In genomic region chr11:75350743-75351540, GRCh38 we compare ENCODE assay signal across 1 cellular context.
TF ChIP-seq lines count a peak whose summit lies in the region.

No MANE protein-coding gene starts in this region.

TF ChIP-seq in HepG2, 621 proteins besides CTCF, POLR2A, EP300 and RAD21 (continued from another document and continues in another):
- TF ChIP-seq HINFP (CRISPR knock-in tag; IDR thresholded peaks at IDR 0.05; ENCODE audit: low read depth) (no peak), SMAD1 (CRISPR knock-in tag; IDR thresholded peaks at IDR 0.05; ENCODE audit: borderline replicate concordance, low read depth) (no peak; the same call in 1 of the 2 replicates), ATF6 (CRISPR knock-in tag; conservative IDR thresholded peaks at IDR 0.05) (0 out of 2 replicates have a peak, but pooled peaks have one; percentile 9), SMARCC2 (IDR thresholded peaks at IDR 0.05) (no peak), ZFYVE20 (CRISPR knock-in tag; IDR thresholded peaks at IDR 0.05; ENCODE audit: borderline replicate concordance, low read depth) (no peak), BCL6 (CRISPR knock-in tag; IDR thresholded peaks at IDR 0.05) (no peak), SATB2 (CRISPR knock-in tag; IDR thresholded peaks at IDR 0.05) (no peak), SMAD9 (CRISPR knock-in tag; IDR thresholded peaks at IDR 0.05) (no peak), MTA3 (CRISPR knock-in tag; IDR thresholded peaks at IDR 0.05) (no peak), SUZ12 (IDR thresholded peaks at IDR 0.05; ENCODE audit: low read depth, low read length) (no peak), MTERF4 (CRISPR knock-in tag; IDR thresholded peaks at IDR 0.05) (no peak), HMGXB4 (CRISPR knock-in tag; IDR thresholded peaks at IDR 0.05; ENCODE audit: borderline replicate concordance in 1 of 2, low read depth in 1 of 2) (peak; percentile 29 to 76; a peak in 3 of 4 replicates), ATF3 (CRISPR knock-in tag; IDR thresholded peaks at IDR 0.05) (no peak), SNRNP70 (IDR thresholded peaks at IDR 0.05; ENCODE audit: low read depth, low read length) (no peak), ZBTB7B (CRISPR knock-in tag; IDR thresholded peaks at IDR 0.05) (no peak), MAZ (IDR thresholded peaks at IDR 0.05; ENCODE audit: borderline replicate concordance, low read depth, low read length) (no peak; the same call in 1 of the 2 replicates), MAZ (CRISPR knock-in tag; IDR thresholded peaks at IDR 0.05; ENCODE audit: low read depth) (no peak), PAWR (CRISPR knock-in tag; IDR thresholded peaks at IDR 0.05; ENCODE audit: borderline replicate concordance) (no peak), SAFB2 (CRISPR knock-in tag; IDR thresholded peaks at IDR 0.05; ENCODE audit: borderline replicate concordance, low read depth) (no peak), ZNF24 (IDR thresholded peaks at IDR 0.05) (no peak), PPARG (CRISPR knock-in tag; conservative IDR thresholded peaks at IDR 0.05) (no peak), ZNF468 (CRISPR knock-in tag; IDR thresholded peaks at IDR 0.05) (no peak), HNRNPL (IDR thresholded peaks at IDR 0.05; ENCODE audit: low read depth, low read length) (peak; percentile 98), ZSCAN25 (CRISPR knock-in tag; IDR thresholded peaks at IDR 0.05) (no peak), PAF1 (CRISPR knock-in tag; IDR thresholded peaks at IDR 0.05) (no peak), STAT6 (CRISPR knock-in tag; IDR thresholded peaks at IDR 0.05; ENCODE audit: borderline replicate concordance) (no peak), ZBTB39 (CRISPR knock-in tag; IDR thresholded peaks at IDR 0.05) (0 out of 2 replicates have a peak, but pooled peaks have one; percentile 61), STAG1 (CRISPR knock-in tag; IDR thresholded peaks at IDR 0.05) (peak; percentile 12; the same call in 1 of the 2 replicates), ZNF720 (CRISPR knock-in tag; IDR thresholded peaks at IDR 0.05) (no peak), FOXP1 (IDR thresholded peaks at IDR 0.05) (no peak), FOXP1 (CRISPR knock-in tag; IDR thresholded peaks at IDR 0.05) (no peak), ZNF83 (CRISPR knock-in tag; IDR thresholded peaks at IDR 0.05; ENCODE audit: borderline replicate concordance) (no peak), RARG (CRISPR knock-in tag; IDR thresholded peaks at IDR 0.05; ENCODE audit: low read depth) (0 out of 2 replicates have a peak, but pooled peaks have one; percentile 19), ZNF614 (CRISPR knock-in tag; IDR thresholded peaks at IDR 0.05; ENCODE audit: borderline replicate concordance) (no peak), POLR2AphosphoS2 (IDR thresholded peaks at IDR 0.05; ENCODE audit: low read depth, low read length) (no peak), IKZF1 (IDR thresholded peaks at IDR 0.05) (no peak), SNAI1 (CRISPR knock-in tag; IDR thresholded peaks at IDR 0.05; ENCODE audit: borderline replicate concordance) (no peak), KAT7 (CRISPR knock-in tag; IDR thresholded peaks at IDR 0.05; ENCODE audit: borderline replicate concordance) (peak; percentile 60; the same call in 1 of the 2 replicates), KLF9 (CRISPR knock-in tag; IDR thresholded peaks at IDR 0.05; ENCODE audit: low read depth) (no peak), PLSCR1 (CRISPR knock-in tag; IDR thresholded peaks at IDR 0.05; ENCODE audit: borderline replicate concordance) (no peak), TARDBP (CRISPR knock-in tag; IDR thresholded peaks at IDR 0.05) (no peak), GFI1 (CRISPR knock-in tag; IDR thresholded peaks at IDR 0.05; ENCODE audit: borderline replicate concordance) (0 out of 2 replicates have a peak, but pooled peaks have one; percentile 36), MYPOP (CRISPR knock-in tag; IDR thresholded peaks at IDR 0.05) (peak; percentile 46), PLRG1 (conservative IDR thresholded peaks at IDR 0.05) (no peak), HNF4A (CRISPR knock-in tag; IDR thresholded peaks at IDR 0.05) (no peak), GPBP1L1 (CRISPR knock-in tag; IDR thresholded peaks at IDR 0.05) (no peak), HNRNPUL1 (IDR thresholded peaks at IDR 0.05; ENCODE audit: low read depth, low read length) (no peak), ZNF572 (CRISPR knock-in tag; IDR thresholded peaks at IDR 0.05) (no peak), TRIM24 (CRISPR knock-in tag; IDR thresholded peaks at IDR 0.05) (no peak), PRPF4 (IDR thresholded peaks at IDR 0.05; ENCODE audit: low read depth, low read length, poor library complexity, severe bottlenecking) (no peak), RAD51 (IDR thresholded peaks at IDR 0.05; ENCODE audit: borderline replicate concordance) (no peak), GLMP (CRISPR knock-in tag; IDR thresholded peaks at IDR 0.05; ENCODE audit: borderline replicate concordance) (no peak)
